Comparison of ENCODE assay signal across 7 cellular contexts in genomic region chr12:11498574-11498973, GRCh38.
DNase-seq lines count a peak whose midpoint lies in the region; ATAC-seq and TF ChIP-seq lines count a peak whose summit lies in the region.
"Not testable (repeated sequence)": the region's sequence is repeated elsewhere in the genome, so short reads cannot be mapped to it uniquely, and the experiment has no call there.

No MANE protein-coding gene starts in this region.

- H3K4me3 ChIP-seq in OCI-LY3 (ENCODE audit: low read length): peak overlapping the region; percentile 64
- not testable (repeated sequence) for H3K4me3 ChIP-seq in endodermal cell (ENCODE audit: low read length); osteoblast (ENCODE audit: insufficient read depth, low read length)

- peak; percentile 47 for ATAC-seq in GM19025 (IDR thresholded peaks at IDR 0.05; ENCODE audit: low read depth, unreplicated experiment)

- H3K9me3 Mint-ChIP-seq in endodermal cell: not testable (repeated sequence)

- H2AFZ ChIP-seq in OCI-LY3 (ENCODE audit: low read depth, low read length); osteoblast (ENCODE audit: low read length): not testable (repeated sequence)

- peak; percentile 51 for TF ChIP-seq CTCF in OCI-LY3 (IDR thresholded peaks at IDR 0.05; ENCODE audit: low read depth, low read length)
- peak; percentile 79 for TF ChIP-seq CTCF in endodermal cell (conservative IDR thresholded peaks at IDR 0.05)
- TF ChIP-seq CTCF in osteoblast (IDR thresholded peaks at IDR 0.05; ENCODE audit: extremely low read depth, low read depth, low read length): peak; percentile 27

- H3K27me3 Mint-ChIP-seq in endodermal cell (ENCODE audit: insufficient read depth): peaks cover 58% of the 10 kb centered on the region

- not testable (repeated sequence) for H3K36me3 Mint-ChIP-seq in endodermal cell (ENCODE audit: low read depth)

- not testable (repeated sequence) for H3K36me3 ChIP-seq in OCI-LY3 (replicated peaks; ENCODE audit: low read depth, low read length); endodermal cell (ENCODE audit: control insufficient read depth, insufficient read depth, low read length); osteoblast (ENCODE audit: insufficient read depth, low read length)

- H3K79me2 ChIP-seq in OCI-LY3 (ENCODE audit: low read length); osteoblast (ENCODE audit: insufficient read depth, low read length): not testable (repeated sequence)

- H3K27ac Mint-ChIP-seq in endodermal cell: not testable (repeated sequence)

- peak overlapping the region; percentile 79 for H3K4me2 ChIP-seq in OCI-LY3 (ENCODE audit: low read length)
- not testable (repeated sequence) for H3K4me2 ChIP-seq in osteoblast (ENCODE audit: insufficient read depth, low read length)

- H3K27me3 ChIP-seq in OCI-LY3 (ENCODE audit: low read depth, low read length) (peaks cover 22% of the 10 kb centered on the region; the same call in 1 of the 2 replicates), endodermal cell (ENCODE audit: control insufficient read depth, insufficient read depth, low read length, poor library complexity, severe bottlenecking) (peaks cover 54% of the 10 kb centered on the region)
- not testable (repeated sequence) for H3K27me3 ChIP-seq in osteoblast (ENCODE audit: insufficient read depth, low read length)

- H3K4me3 Mint-ChIP-seq in endodermal cell: not testable (repeated sequence)

- not testable (repeated sequence) for H3K4me1 Mint-ChIP-seq in endodermal cell

- H3K4me1 ChIP-seq in OCI-LY3 (ENCODE audit: low read length): peaks cover 20% of the 10 kb centered on the region
- not testable (repeated sequence) for H3K4me1 ChIP-seq in endodermal cell (ENCODE audit: control insufficient read depth, insufficient read depth, low read length); osteoblast (ENCODE audit: insufficient read depth, low read length)

- DNase-seq in DMS53 (lab: John Stamatoyannopoulos, UW): peak; percentile 32
- peak; percentile 45 for DNase-seq in HuH-7 (ENCODE audit: low spot score)
- peak; percentile 42 for DNase-seq in activated CD4-positive, alpha-beta T cell treated with anti-CD3 and anti-CD28 coated beads for 48 hours
- DNase-seq in endodermal cell: peak; percentile 77
- not testable (repeated sequence) for DNase-seq in osteoblast (ENCODE audit: insufficient read length, low spot score, missing footprints)

- WGBS in endodermal cell (ENCODE audit: insufficient coverage in 1 of 2, insufficient read length in 1 of 2), 2 experiments: 58 to 88% methylated on average over 1 to 3 of the region's 3 CpGs

- H3K9ac ChIP-seq in OCI-LY3 (ENCODE audit: low read length): peak overlapping the region; percentile 8; the same call in 1 of the 2 replicates
- not testable (repeated sequence) for H3K9ac ChIP-seq in endodermal cell (ENCODE audit: extremely low read depth, low read length, poor library complexity, severe bottlenecking)

- not testable (repeated sequence) for H3K9me3 ChIP-seq in OCI-LY3 (ENCODE audit: insufficient read depth, low read length); endodermal cell (ENCODE audit: control insufficient read depth, low read length); osteoblast (ENCODE audit: low read depth, low read length)

- H4K20me1 ChIP-seq in OCI-LY3 (ENCODE audit: insufficient read depth, low read length): not testable (repeated sequence)
- H4K20me1 ChIP-seq in osteoblast (ENCODE audit: insufficient read depth, low read length): peaks cover 17% of the 10 kb centered on the region

- H3K27ac ChIP-seq in OCI-LY3 (ENCODE audit: low read length): peak overlapping the region; percentile 43
- not testable (repeated sequence) for H3K27ac ChIP-seq in endodermal cell (ENCODE audit: low read depth, low read length); osteoblast (ENCODE audit: low read depth, low read length)

Comparison
In these comparisons a context has a peak if more than half of its experiments do, and no peak if none do; other contexts are left out.
1. CTCF ChIP-seq: peak in every context shown above with its lines; median percentile 79 in endodermal cell; 51 in OCI-LY3; 27 in osteoblast.